In genomic region chr11:65589444-65590239, GRCh38 we compare ENCODE assay signal across 12 cellular contexts. TPM values are rescaled to one million over a fixed set of nuclear protein-coding genes. Genes with fewer than 3 reads are reported as not detected.
A peak's percentile ranks its signal among the peaks of the same experiment; 100 is the strongest.
DNase-seq lines count a peak whose midpoint lies in the region; ATAC-seq and TF ChIP-seq lines count a peak whose summit lies in the region.
"Had no signal": no experiment of that assay in that cellular context is flagged by ENCODE, and none has a peak within 500 bp of the region (broad histone marks: within the 10 kb centered on the region; RNA-seq: fewer than 3 reads in every experiment).

No MANE protein-coding gene starts in this region.

- POLR2A ChIA-PET in HEK293 (lab: Yijun Ruan, JAX), result no interaction called here

- peak overlapping the region; percentile 83 for H3K27ac Mint-ChIP-seq in neural crest cell (ENCODE audit: unreplicated experiment)
- H3K27ac Mint-ChIP-seq: GM23338 had no signal

- H3K36me3 ChIP-seq in HEK293 (ENCODE audit: control insufficient read depth in 2 of 2, insufficient read depth in 1 of 2, low read length in 2 of 2), result no peaks in the 10 kb centered on the region

- peaks cover 24% of the 10 kb centered on the region for H3K27me3 Mint-ChIP-seq in neural crest cell (ENCODE audit: low read depth)

- ATAC-seq in GM21723 (IDR thresholded peaks at IDR 0.05; ENCODE audit: unreplicated experiment) (no peak), HG02973 (IDR thresholded peaks at IDR 0.05; ENCODE audit: unreplicated experiment) (no peak)

- no peak overlapping the region for H3K27ac ChIP-seq in HEK293 (ENCODE audit: extremely low read depth, low read depth, low read length)
- H3K27ac ChIP-seq: prostate gland had no signal

- peak; percentile 92 for DNase-seq in CMK (ENCODE audit: low read depth)
- DNase-seq in activated T-cell treated with anti-CD3 and anti-CD28 coated beads, Interleukin-2, amount 50 U/mL, for 48 hours, result peak; percentile 63 to 65
- DNase-seq in neural crest cell (ENCODE audit: low read depth, low spot score), result no peak
- no peak for DNase-seq in LoVo (ENCODE audit: low spot score)
- DNase-seq in iPS-NIHi11 (ENCODE audit: low spot score), result no peak

- no peaks in the 10 kb centered on the region for H3K9me3 ChIP-seq in HEK293 (ENCODE audit: control insufficient read depth, insufficient read depth, low read depth, low read length)
- H3K9me3 ChIP-seq: prostate gland, SK-N-SH had no signal

- no peaks in the 10 kb centered on the region for H3K9me3 Mint-ChIP-seq in neural crest cell
- H3K9me3 Mint-ChIP-seq: GM23338 had no signal

- H3K4me3 ChIP-seq in HEK293 (ENCODE audit: low read depth, low read length), result no peak overlapping the region
- H3K4me3 ChIP-seq: GM23338, prostate gland had no signal

- peak overlapping the region; percentile 41 for H3K4me3 Mint-ChIP-seq in neural crest cell

- CTCF ChIA-PET in HEK293 (lab: Yijun Ruan, JAX), result interaction anchor here (0.9 to 4.4 kb wide), 9 partner anchors 13 to 53 kb away, joined by 4 to 28 read pairs (median 5); partner anchors contain the start of genes EHBP1L1, FAM89B and PCNX3

- TF ChIP-seq CTCF in HEK293 (tag by site-specific recombination; IDR thresholded peaks at IDR 0.05) (no peak), neural crest cell (conservative IDR thresholded peaks at IDR 0.05) (no peak)

- H3K4me1 Mint-ChIP-seq in neural crest cell, result peaks cover 36% of the 10 kb centered on the region

- no peaks in the 10 kb centered on the region for H3K36me3 Mint-ChIP-seq in neural crest cell (ENCODE audit: low read depth)

- H3K4me1 ChIP-seq in HEK293 (ENCODE audit: control insufficient read depth, insufficient read depth, low read length), result no peaks in the 10 kb centered on the region
- H3K4me1 ChIP-seq: prostate gland had no signal

TF ChIP-seq in HEK293, 187 proteins besides CTCF, POLR2A, EP300 and RAD21 (continues in another document):
- TF ChIP-seq ZNF416 (tag by site-specific recombination; IDR thresholded peaks at IDR 0.05) (no peak), ZNF776 (tag by site-specific recombination; IDR thresholded peaks at IDR 0.05; ENCODE audit: borderline replicate concordance) (no peak), KLF10 (tag by site-specific recombination; IDR thresholded peaks at IDR 0.05) (no peak), ZFHX2 (tag by site-specific recombination; conservative IDR thresholded peaks at IDR 0.05) (peak; percentile 64), ZNF514 (tag by site-specific recombination; IDR thresholded peaks at IDR 0.05) (no peak), ZNF280D (tag by site-specific recombination; IDR thresholded peaks at IDR 0.05) (no peak), ZNF555 (tag by site-specific recombination; conservative IDR thresholded peaks at IDR 0.05) (no peak), SP3 (tag by site-specific recombination; IDR thresholded peaks at IDR 0.05) (0 out of 2 replicates have a peak, but pooled peaks have one; percentile 25), FEZF1 (tag by site-specific recombination; IDR thresholded peaks at IDR 0.05) (no peak), ZNF350 (tag by site-specific recombination; IDR thresholded peaks at IDR 0.05) (no peak), ELK4 (IDR thresholded peaks at IDR 0.05; ENCODE audit: borderline replicate concordance, low read depth, low read length) (no peak), GLIS1 (tag by site-specific recombination; IDR thresholded peaks at IDR 0.05) (peak; percentile 77), ZBTB48 (tag by site-specific recombination; IDR thresholded peaks at IDR 0.05) (no peak), ZNF48 (tag by site-specific recombination; IDR thresholded peaks at IDR 0.05) (no peak), ZNF202 (tag by site-specific recombination; IDR thresholded peaks at IDR 0.05; ENCODE audit: borderline replicate concordance) (no peak), ZNF23 (tag by site-specific recombination; IDR thresholded peaks at IDR 0.05; ENCODE audit: borderline replicate concordance) (no peak), ZNF426 (tag by site-specific recombination; IDR thresholded peaks at IDR 0.05) (no peak), IKZF3 (tag by site-specific recombination; IDR thresholded peaks at IDR 0.05) (no peak), HOXA7 (CRISPR knock-in tag; IDR thresholded peaks at IDR 0.05; ENCODE audit: borderline replicate concordance) (no peak), SP2 (tag by site-specific recombination; IDR thresholded peaks at IDR 0.05) (peak; percentile 26; the same call in 1 of the 2 replicates), ZXDB (tag by site-specific recombination; IDR thresholded peaks at IDR 0.05) (no peak), REPIN1 (tag by site-specific recombination; IDR thresholded peaks at IDR 0.05; ENCODE audit: low read depth) (no peak), ZNF394 (tag by site-specific recombination; IDR thresholded peaks at IDR 0.05; ENCODE audit: borderline replicate concordance) (no peak), ZBTB49 (tag by site-specific recombination; IDR thresholded peaks at IDR 0.05; ENCODE audit: low read depth) (no peak), AEBP2 (tag by site-specific recombination; IDR thresholded peaks at IDR 0.05; ENCODE audit: borderline replicate concordance) (no peak), ZNF561 (tag by site-specific recombination; IDR thresholded peaks at IDR 0.05; ENCODE audit: borderline replicate concordance) (no peak), KLF1 (tag by site-specific recombination; IDR thresholded peaks at IDR 0.05) (peak; percentile 66; the same call in 1 of the 2 replicates), HOXD13 (CRISPR knock-in tag; IDR thresholded peaks at IDR 0.05; ENCODE audit: borderline replicate concordance) (no peak), ZNF626 (tag by site-specific recombination; IDR thresholded peaks at IDR 0.05) (no peak), ZNF521 (tag by site-specific recombination; IDR thresholded peaks at IDR 0.05) (no peak)

RNA-seq across cellular contexts. Expression of gene KCNK7, which starts 6.0 kb away (rescaled TPM):
- total RNA-seq in neural crest cell, result 1.0 and 1.1 TPM in 2 replicates
- total RNA-seq: GM23338, NCI-H460 had no signal

RNA-seq across cellular contexts. Expression of gene EHBP1L1, which starts 13.8 kb away (rescaled TPM):
- total RNA-seq in neural crest cell, result 13.6 and 15.3 TPM in 2 replicates

RNA-seq across cellular contexts. Expression of gene FAM89B, which starts 17.3 kb away (rescaled TPM):
- 82.4 and 86.3 TPM in 2 replicates for total RNA-seq in neural crest cell

RNA-seq across cellular contexts. Expression of gene ZNRD2, which starts 19.4 kb away (rescaled TPM):
- 32.2 and 33.2 TPM in 2 replicates for total RNA-seq in neural crest cell

RNA-seq across cellular contexts. Expression of gene MAP3K11, which starts 24.4 kb away (rescaled TPM):
- 88.3 and 94.0 TPM in 2 replicates for total RNA-seq in neural crest cell

Comparison
In these comparisons a context has a peak if more than half of its experiments do, and no peak if none do; other contexts are left out.
1. DNase-seq: peak in CMK (single experiment) and activated T-cell treated with anti-CD3 and anti-CD28 coated beads, Interleukin-2, amount 50 U/mL, for 48 hours (2 of 2); none in neural crest cell (single experiment), LoVo (single experiment) and iPS-NIHi11 (single experiment).